Comparison of ENCODE assay signal across 17 cellular contexts in genomic region chr16:59039066-59039465, GRCh38.
"Had no signal": no experiment of that assay in that cellular context is flagged by ENCODE, and none has a peak within 500 bp of the region (broad histone marks: within the 10 kb centered on the region; RNA-seq: fewer than 3 reads in every experiment).

No MANE protein-coding gene starts in this region.

- H3K27ac ChIP-seq: epithelial cell of prostate, hepatocyte, neural progenitor cell, parathyroid adenoma, stomach had no signal

- H2AFZ ChIP-seq: hepatocyte, neural progenitor cell, parathyroid adenoma had no signal

- H3K36me3 ChIP-seq: neural progenitor cell, stomach had no signal

- H3K9ac ChIP-seq: neural progenitor cell, parathyroid adenoma had no signal

- H3K4me2 ChIP-seq: hepatocyte, neural progenitor cell had no signal

- H3K4me1 ChIP-seq: neural progenitor cell, parathyroid adenoma, stomach had no signal

- DNase-seq: activated CD4-positive, alpha-beta T cell treated with anti-CD3 and anti-CD28 coated beads, Interleukin-2, amount 50 U/mL, for 4 hours; activated CD4-positive, CD25-positive, alpha-beta regulatory T cell treated with anti-CD3 and anti-CD28 coated beads, Interleukin-2, amount 50 U/mL, for 72 hours; activated CD8-positive, alpha-beta memory T cell treated with anti-CD3 and anti-CD28 coated beads, Interleukin-2, amount 10 ng/mL, durations not matched to agents 7 days and 5 days; activated effector memory CD4-positive, alpha-beta T cell treated with Interleukin-2 at 50 U/mL for 16 hours; activated T-cell treated with anti-CD3 and anti-CD28 coated beads, Interleukin-2, amount 50 U/mL, for 24 hours; amygdala; effector memory CD4-positive, alpha-beta T cell; kidney glomerular epithelial cell; midbrain; retina; stimulated activated CD4-positive, alpha-beta T cell treated with anti-CD3 and anti-CD28 coated beads, Interleukin-4, amount 100 ng/mL, for 4 hours; stomach had no signal

- H3K4me3 ChIP-seq: hepatocyte, neural progenitor cell, stomach had no signal

- ATAC-seq: activated CD8-positive, alpha-beta memory T cell treated with anti-CD3 and anti-CD28 coated beads, Interleukin-2, amount 10 ng/mL, durations not matched to agents 7 days and 5 days; activated naive CD4-positive, alpha-beta T cell treated with anti-CD3 and anti-CD28 coated beads, Interleukin-2, amount 50 U/mL, for 72 hours had no signal

- H3K27me3 ChIP-seq: hepatocyte, neural progenitor cell, stomach had no signal

- H3K79me2 ChIP-seq: hepatocyte, parathyroid adenoma had no signal
